16 cellular contexts compared by ENCODE assay signal in the genomic region with DNA sequence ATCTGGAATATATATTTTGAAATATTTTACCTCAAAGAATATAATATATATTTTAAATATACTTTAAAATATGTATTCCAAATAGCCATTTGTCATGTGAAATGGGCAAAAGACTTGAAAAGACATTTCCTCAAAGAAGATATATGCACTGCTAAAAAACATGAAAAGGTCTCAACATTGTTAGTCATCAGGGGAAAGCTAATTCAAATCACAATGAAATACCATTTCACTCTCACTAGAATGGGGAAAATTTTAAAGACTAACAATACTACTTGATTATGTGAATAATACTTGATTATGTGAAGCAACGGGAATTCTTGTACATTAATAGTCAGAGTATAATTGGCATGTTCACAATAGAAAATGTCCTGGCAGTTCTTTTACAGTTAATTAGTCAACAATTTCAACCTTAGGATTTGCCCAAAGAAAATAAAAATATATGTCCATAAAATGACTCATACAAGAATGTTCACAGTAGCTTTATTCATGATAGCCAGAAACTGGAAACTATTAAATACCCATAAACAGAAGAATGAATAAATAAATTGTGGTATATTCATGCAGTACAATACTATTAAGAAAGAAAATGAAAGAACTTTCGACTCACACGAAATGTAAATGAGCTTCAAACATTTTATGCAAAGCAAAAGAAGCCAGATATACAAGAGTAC. TPM values are rescaled to one million over a fixed set of nuclear protein-coding genes. Genes with fewer than 3 reads are reported as not detected.
A peak's percentile ranks its signal among the peaks of the same experiment; 100 is the strongest.
DNase-seq lines count a peak whose midpoint lies in the region; ATAC-seq and TF ChIP-seq lines count a peak whose summit lies in the region.
"Had no signal": no experiment of that assay in that cellular context is flagged by ENCODE, and none has a peak within 500 bp of the region (broad histone marks: within the 10 kb centered on the region; RNA-seq: fewer than 3 reads in every experiment).

No MANE protein-coding gene starts in this region.

- H3K27ac ChIP-seq in SK-N-SH (ENCODE audit: low read depth in 2 of 2, low read length in 1 of 2) (no peak overlapping the region), PC-3 (ENCODE audit: low read length) (peak overlapping the region; percentile 99)
- H3K27ac ChIP-seq: 22Rv1, stomach had no signal

- TF ChIP-seq CTCF in SK-N-SH (IDR thresholded peaks at IDR 0.05) (no peak), PC-3 (conservative IDR thresholded peaks at IDR 0.05; ENCODE audit: low read depth, low read length) (no peak), epithelial cell of esophagus (IDR thresholded peaks at IDR 0.05; ENCODE audit: insufficient read depth, low read depth, low read length, missing control alignments) (no peak)

- intact Hi-C loops in PC-3 (cut with micrococcal nuclease) = loop anchor here (1.0 to 10.0 kb wide), 3 partner anchors 49 to 175 kb away; a partner anchor contains a TSS

- TF ChIP-seq EP300 in SK-N-SH (IDR thresholded peaks at IDR 0.05; ENCODE audit: borderline replicate concordance in 1 of 2, low read depth in 1 of 2, low read length in 1 of 2) = no peak

- TF ChIP-seq RAD21 in SK-N-SH (IDR thresholded peaks at IDR 0.05; ENCODE audit: low read length) = no peak

- no peaks in the 10 kb centered on the region for H3K9me3 ChIP-seq in SK-N-SH
- no peaks in the 10 kb centered on the region for H3K9me3 ChIP-seq in PC-3 (ENCODE audit: low read length)
- H3K9me3 ChIP-seq: stomach had no signal

- WGBS in SK-N-SH (ENCODE audit: low lambda C conversion rate) = 82% methylated on average over 3 of the region's 3 CpGs

- no peak overlapping the region for H3K9ac ChIP-seq in SK-N-SH
- H3K9ac ChIP-seq in PC-3 (ENCODE audit: low read length) = peak overlapping the region; percentile 79

- H3K4me3 ChIP-seq in SK-N-SH (ENCODE audit: low read depth in 2 of 2, low read length in 1 of 2) (no peak overlapping the region), PC-3 (ENCODE audit: low read length) (peak overlapping the region; percentile 62), epithelial cell of esophagus (ENCODE audit: low read length) (no peak overlapping the region)
- H3K4me3 ChIP-seq: stomach had no signal

- H4K20me1 ChIP-seq in SK-N-SH (ENCODE audit: insufficient read depth) (no peaks in the 10 kb centered on the region), PC-3 (ENCODE audit: low read length) (no peaks in the 10 kb centered on the region)

- POLR2A ChIA-PET in SK-N-SH (lab: Yijun Ruan, JAX) = no interaction called here
- POLR2A ChIA-PET in PC-3 (lab: Charles Lee; ENCODE audit: unreplicated experiment) = no interaction called here

- no peaks in the 10 kb centered on the region for H3K9me2 ChIP-seq in SK-N-SH
- H3K9me2 ChIP-seq in PC-3 (replicated peaks; ENCODE audit: low read length) = no peaks in the 10 kb centered on the region

- H3K4me1 ChIP-seq in SK-N-SH (ENCODE audit: control insufficient read depth in 1 of 2, insufficient read depth in 2 of 2, low read depth in 1 of 2, low read length in 1 of 2) (no peaks in the 10 kb centered on the region), PC-3 (ENCODE audit: insufficient read depth, low read length) (peaks cover 37% of the 10 kb centered on the region)
- H3K4me1 ChIP-seq: stomach had no signal

- H2AFZ ChIP-seq in SK-N-SH (ENCODE audit: low read depth) (0 out of 2 replicates have a peak overlapping the region, but pooled peaks have one; percentile 13), PC-3 (ENCODE audit: low read length) (no peak overlapping the region)

- H3K36me3 ChIP-seq in SK-N-SH (replicated peaks in 1 of 2; ENCODE audit: control insufficient read depth in 1 of 2, insufficient read depth in 2 of 2, low read length in 1 of 2) (no peaks in the 10 kb centered on the region), PC-3 (ENCODE audit: low read depth, low read length) (no peaks in the 10 kb centered on the region)
- H3K36me3 ChIP-seq: stomach had no signal

- H3K79me2 ChIP-seq in SK-N-SH (ENCODE audit: insufficient read depth) (no peaks in the 10 kb centered on the region), PC-3 (ENCODE audit: low read length) (no peaks in the 10 kb centered on the region)

- H3K4me2 ChIP-seq in SK-N-SH = no peak overlapping the region
- peak overlapping the region; percentile 85 for H3K4me2 ChIP-seq in PC-3 (ENCODE audit: low read length)

- no peaks in the 10 kb centered on the region for H3K27me3 ChIP-seq in SK-N-SH (ENCODE audit: insufficient read depth)
- no peaks in the 10 kb centered on the region for H3K27me3 ChIP-seq in PC-3 (ENCODE audit: low read length)
- H3K27me3 ChIP-seq: stomach had no signal

- no peak for DNase-seq in SK-N-SH
- peak; percentile 62 for DNase-seq in PC-3
- peak; percentile 45 for DNase-seq in epithelial cell of esophagus (ENCODE audit: low read depth)
- DNase-seq in renal cortical epithelial cell (ENCODE audit: low read depth) = peak; percentile 95
- no peak for DNase-seq in NAMALWA (ENCODE audit: low spot score)
- no peak for DNase-seq in stimulated activated CD4-positive, alpha-beta T cell treated with anti-CD3 and anti-CD28 coated beads, Interleukin-12 subunit alpha, Interleukin-12 subunit beta, amount 100 ng/mL, for 4 hours
- DNase-seq: CD4-positive, CD25-positive, alpha-beta regulatory T cell; Karpas-422; natural killer cell; NCI-H1694 treated with DMSO at 0.1 percent for 48 hours; NCI-H345; SHP77; stomach had no signal

- no peak for ATAC-seq in SK-N-SH treated with all-trans-retinoic acid at 6 μM for 48 hours
- peak; percentile 72 for ATAC-seq in PC-3
- no peak for ATAC-seq in GM21447 (IDR thresholded peaks at IDR 0.05; ENCODE audit: unreplicated experiment)
- ATAC-seq: natural killer cell had no signal

- CTCF ChIA-PET in SK-N-SH (lab: Yijun Ruan, JAX) (no interaction called here), PC-3 (lab: Charles Lee) (interaction anchor here (0.6 kb wide), 1 partner anchor 80 kb away, joined by 3 read pairs; no protein-coding TSS in a partner anchor)

- BruUV-seq in PC-3 (replicated peaks; lab: Mats Ljungman, UMichigan) = no TSS peak

- H3F3A ChIP-seq in SK-N-SH (replicated peaks; ENCODE audit: insufficient read depth) (peaks cover 3% of the 10 kb centered on the region), PC-3 (ENCODE audit: low read length, unreplicated experiment) (peaks cover 5% of the 10 kb centered on the region)

TF ChIP-seq in SK-N-SH, 30 proteins besides CTCF, POLR2A, EP300 and RAD21:
- TF ChIP-seq JUND (IDR thresholded peaks at IDR 0.05) (no peak), NRF1 (IDR thresholded peaks at IDR 0.05; ENCODE audit: low read depth, low read length) (no peak)
- TF ChIP-seq, protein P1, sequence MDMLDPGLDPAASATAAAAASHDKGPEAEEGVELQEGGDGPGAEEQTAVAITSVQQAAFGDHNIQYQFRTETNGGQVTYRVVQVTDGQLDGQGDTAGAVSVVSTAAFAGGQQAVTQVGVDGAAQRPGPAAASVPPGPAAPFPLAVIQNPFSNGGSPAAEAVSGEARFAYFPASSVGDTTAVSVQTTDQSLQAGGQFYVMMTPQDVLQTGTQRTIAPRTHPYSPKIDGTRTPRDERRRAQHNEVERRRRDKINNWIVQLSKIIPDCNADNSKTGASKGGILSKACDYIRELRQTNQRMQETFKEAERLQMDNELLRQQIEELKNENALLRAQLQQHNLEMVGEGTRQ (IDR thresholded peaks at IDR 0.05; ENCODE audit: borderline replicate concordance, low read depth, low read length) = no peak
TF ChIP-seq in SK-N-SH: peak in this region for 0.

TF ChIP-seq in SK-N-SH treated with all-trans-retinoic acid at 6 μM for 48 hours, 23 proteins besides CTCF, POLR2A, EP300 and RAD21:
- no peak for TF ChIP-seq CSDC2 (CRISPR knock-in tag; IDR thresholded peaks at IDR 0.05)

RNA-seq across cellular contexts. Expression of a gene that starts 6.8 kb away (rescaled TPM):
- 1.9 and 2.4 TPM in 2 replicates for polyA plus RNA-seq in SK-N-SH (2012; rRNA removed)
- 2.0 and 2.4 TPM in 2 replicates for polyA plus RNA-seq in SK-N-SH (2012; cell fraction: cytosol; rRNA removed)
- polyA plus RNA-seq in SK-N-SH (2012; cell fraction: nucleus; rRNA removed) = 1.2 and 1.4 TPM in 2 replicates
- 4.4 and 5.1 TPM in 2 replicates for total RNA-seq in PC-3 (2014; rRNA removed)
- 7.1 and 17.7 TPM in 2 replicates for total RNA-seq in renal cortical epithelial cell

RNA-seq across cellular contexts. Expression of a gene that starts 54.9 kb away (rescaled TPM):
- polyA plus RNA-seq in SK-N-SH (2012; rRNA removed) = 1.3 and 1.7 TPM in 2 replicates
- polyA plus RNA-seq in SK-N-SH (2012; cell fraction: cytosol; rRNA removed) = 1.4 and 1.7 TPM in 2 replicates
- 0.83 and 1.1 TPM in 2 replicates for polyA plus RNA-seq in SK-N-SH (2012; cell fraction: nucleus; rRNA removed)
- total RNA-seq in PC-3 (2014; rRNA removed) = 1.0 and 1.6 TPM in 2 replicates
- 5.0 and 15.7 TPM in 2 replicates for total RNA-seq in renal cortical epithelial cell

Comparison
In these comparisons a context has a peak if more than half of its experiments do, and no peak if none do; other contexts are left out.
1. DNase-seq: peak in PC-3 (single experiment), epithelial cell of esophagus (single experiment) and renal cortical epithelial cell (single experiment); none in SK-N-SH (single experiment), NAMALWA (single experiment) and stimulated activated CD4-positive, alpha-beta T cell treated with anti-CD3 and anti-CD28 coated beads, Interleukin-12 subunit alpha, Interleukin-12 subunit beta, amount 100 ng/mL, for 4 hours (single experiment).